Comparison of ENCODE assay signal across 21 cellular contexts in genomic region chr3:183502237-183502636, GRCh38. TPM values are rescaled to one million over a fixed set of nuclear protein-coding genes. Genes with fewer than 3 reads are reported as not detected.
DNase-seq lines count a peak whose midpoint lies in the region; ATAC-seq, FAIRE-seq and TF ChIP-seq lines count a peak whose summit lies in the region.
"Had no signal": no experiment of that assay in that cellular context is flagged by ENCODE, and none has a peak within 500 bp of the region (broad histone marks: within the 10 kb centered on the region; RNA-seq: fewer than 3 reads in every experiment).

No MANE protein-coding gene starts in this region.

- no peak overlapping the region for H3K27ac ChIP-seq in endodermal cell (ENCODE audit: low read depth, low read length)
- H3K27ac ChIP-seq in hepatocyte: no peak overlapping the region
- H3K27ac ChIP-seq: Peyer's patch had no signal

- CTCF ChIA-PET in activated CD4-positive, alpha-beta memory T cell treated with anti-CD3 and anti-CD28 coated beads for 36 hours (lab: Charles Lee): interaction anchor here (0.6 to 0.9 kb wide), 3 partner anchors 15 to 265 kb away, joined by 3 to 4 read pairs (median 3); no protein-coding TSS in a partner anchor
- CTCF ChIA-PET in activated CD4-positive, alpha-beta memory T cell treated with anti-CD3 and anti-CD28 coated beads, Interleukin-2, amount 10 ng/mL, durations not matched to agents 7 days and 5 days (lab: Charles Lee): no interaction called here

- H3K27me3 ChIP-seq in endodermal cell (ENCODE audit: control insufficient read depth, insufficient read depth, low read length, poor library complexity, severe bottlenecking): no peaks in the 10 kb centered on the region
- no peaks in the 10 kb centered on the region for H3K27me3 ChIP-seq in hepatocyte
- H3K27me3 ChIP-seq: BE2C, Peyer's patch had no signal

- TF ChIP-seq CTCF in endodermal cell (conservative IDR thresholded peaks at IDR 0.05) (no peak), hepatocyte (IDR thresholded peaks at IDR 0.05; ENCODE audit: poor library complexity) (no peak)

- peak; percentile 44 for DNase-seq in activated CD4-positive, alpha-beta memory T cell treated with anti-CD3 and anti-CD28 coated beads for 36 hours
- no peak for DNase-seq in activated CD4-positive, alpha-beta memory T cell treated with anti-CD3 and anti-CD28 coated beads, Interleukin-2, amount 10 ng/mL, durations not matched to agents 7 days and 5 days
- no peak for DNase-seq in stimulated activated naive CD8-positive, alpha-beta T cell treated with anti-CD3 and anti-CD28 coated beads, Interleukin-15, Interleukin-2, amounts not matched to agents 100 U/mL and 50 U/mL, for 24 hours
- DNase-seq in endodermal cell (peak; percentile 13), hepatocyte (ENCODE audit: low spot score) (no peak), H54 (ENCODE audit: insufficient read length, low spot score) (no peak), MV-4-11 (lab: John Stamatoyannopoulos, UW) (no peak)
- DNase-seq: Calu3; CD4-positive, alpha-beta memory T cell; HFFc6; KBM-7; NCI-H187; NCI-H2107; NCI-H510A; NCI-H748 treated with DMSO at 0.1 percent for 48 hours; NK-92 treated with Interleukin-12 subunit alpha and Interleukin-12 subunit beta, amount 100 ng/mL, for 24 hours had no signal

- H3K79me2 ChIP-seq in hepatocyte: no peaks in the 10 kb centered on the region

- H3K36me3 Mint-ChIP-seq in activated CD4-positive, alpha-beta memory T cell treated with anti-CD3 and anti-CD28 coated beads for 36 hours: peaks cover 64% of the 10 kb centered on the region
- peaks cover 64% of the 10 kb centered on the region for H3K36me3 Mint-ChIP-seq in activated CD4-positive, alpha-beta memory T cell treated with anti-CD3 and anti-CD28 coated beads, Interleukin-2, amount 10 ng/mL, durations not matched to agents 7 days and 5 days (ENCODE audit: low read depth)
- peaks cover 76% of the 10 kb centered on the region for H3K36me3 Mint-ChIP-seq in stimulated activated naive CD8-positive, alpha-beta T cell treated with anti-CD3 and anti-CD28 coated beads, Interleukin-15, Interleukin-2, amounts not matched to agents 100 ng/mL and 50 ng/mL, for 24 hours (ENCODE audit: low read depth)
- H3K36me3 Mint-ChIP-seq in endodermal cell (ENCODE audit: low read depth): no peaks in the 10 kb centered on the region

- no peak for TF ChIP-seq POLR2A in H54 (IDR thresholded peaks at IDR 0.05; ENCODE audit: low read depth, low read length)

- WGBS in endodermal cell (ENCODE audit: insufficient coverage in 1 of 2, insufficient read length in 1 of 2), 2 experiments: 94 to 100% methylated on average over 4 of the region's 4 CpGs
- 94% methylated on average over 4 of the region's 4 CpGs for WGBS in hepatocyte (ENCODE audit: low lambda C conversion rate, missing lambda C conversion rate)

- H3K36me3 ChIP-seq in endodermal cell (ENCODE audit: control insufficient read depth, insufficient read depth, low read length): no peaks in the 10 kb centered on the region
- H3K36me3 ChIP-seq in hepatocyte (replicated peaks; ENCODE audit: insufficient read depth, low read depth): no peaks in the 10 kb centered on the region
- H3K36me3 ChIP-seq: BE2C, Peyer's patch had no signal

- peaks cover 9% of the 10 kb centered on the region for H3K4me1 Mint-ChIP-seq in activated CD4-positive, alpha-beta memory T cell treated with anti-CD3 and anti-CD28 coated beads for 36 hours (ENCODE audit: low read depth)
- peaks cover 6% of the 10 kb centered on the region for H3K4me1 Mint-ChIP-seq in activated CD4-positive, alpha-beta memory T cell treated with anti-CD3 and anti-CD28 coated beads, Interleukin-2, amount 10 ng/mL, durations not matched to agents 7 days and 5 days
- peaks cover 5% of the 10 kb centered on the region for H3K4me1 Mint-ChIP-seq in stimulated activated naive CD8-positive, alpha-beta T cell treated with anti-CD3 and anti-CD28 coated beads, Interleukin-15, Interleukin-2, amounts not matched to agents 100 ng/mL and 50 ng/mL, for 24 hours (ENCODE audit: low read depth)
- H3K4me1 Mint-ChIP-seq in endodermal cell: no peaks in the 10 kb centered on the region

- peak overlapping the region; percentile 1 for H3K27ac Mint-ChIP-seq in activated CD4-positive, alpha-beta memory T cell treated with anti-CD3 and anti-CD28 coated beads for 36 hours
- H3K27ac Mint-ChIP-seq in activated CD4-positive, alpha-beta memory T cell treated with anti-CD3 and anti-CD28 coated beads, Interleukin-2, amount 10 ng/mL, durations not matched to agents 7 days and 5 days: no peak overlapping the region
- peak overlapping the region; percentile 37 for H3K27ac Mint-ChIP-seq in stimulated activated naive CD8-positive, alpha-beta T cell treated with anti-CD3 and anti-CD28 coated beads, Interleukin-15, Interleukin-2, amounts not matched to agents 100 ng/mL and 50 ng/mL, for 24 hours
- no peak overlapping the region for H3K27ac Mint-ChIP-seq in endodermal cell
- H3K27ac Mint-ChIP-seq: HFFc6 had no signal

- no peak overlapping the region for H3K4me3 Mint-ChIP-seq in activated CD4-positive, alpha-beta memory T cell treated with anti-CD3 and anti-CD28 coated beads for 36 hours
- H3K4me3 Mint-ChIP-seq in activated CD4-positive, alpha-beta memory T cell treated with anti-CD3 and anti-CD28 coated beads, Interleukin-2, amount 10 ng/mL, durations not matched to agents 7 days and 5 days: no peak overlapping the region
- H3K4me3 Mint-ChIP-seq in stimulated activated naive CD8-positive, alpha-beta T cell treated with anti-CD3 and anti-CD28 coated beads, Interleukin-15, Interleukin-2, amounts not matched to agents 100 ng/mL and 50 ng/mL, for 24 hours: no peak overlapping the region
- no peak overlapping the region for H3K4me3 Mint-ChIP-seq in endodermal cell
- H3K4me3 Mint-ChIP-seq: CD4-positive, alpha-beta memory T cell; HFFc6 had no signal

- H3K9me3 Mint-ChIP-seq in activated CD4-positive, alpha-beta memory T cell treated with anti-CD3 and anti-CD28 coated beads for 36 hours: peaks cover 5% of the 10 kb centered on the region
- H3K9me3 Mint-ChIP-seq in activated CD4-positive, alpha-beta memory T cell treated with anti-CD3 and anti-CD28 coated beads, Interleukin-2, amount 10 ng/mL, durations not matched to agents 7 days and 5 days: peaks cover 4% of the 10 kb centered on the region
- H3K9me3 Mint-ChIP-seq in stimulated activated naive CD8-positive, alpha-beta T cell treated with anti-CD3 and anti-CD28 coated beads, Interleukin-15, Interleukin-2, amounts not matched to agents 100 ng/mL and 50 ng/mL, for 24 hours: peaks cover 8% of the 10 kb centered on the region
- peaks cover 4% of the 10 kb centered on the region for H3K9me3 Mint-ChIP-seq in endodermal cell
- H3K9me3 Mint-ChIP-seq: HFFc6 had no signal

- no peak overlapping the region for H2AFZ ChIP-seq in hepatocyte

- FAIRE-seq in H54 (lab: Jason Lieb, UNC): no peak

- H3K27me3 Mint-ChIP-seq in activated CD4-positive, alpha-beta memory T cell treated with anti-CD3 and anti-CD28 coated beads for 36 hours: no peaks in the 10 kb centered on the region
- H3K27me3 Mint-ChIP-seq in activated CD4-positive, alpha-beta memory T cell treated with anti-CD3 and anti-CD28 coated beads, Interleukin-2, amount 10 ng/mL, durations not matched to agents 7 days and 5 days: no peaks in the 10 kb centered on the region
- H3K27me3 Mint-ChIP-seq in stimulated activated naive CD8-positive, alpha-beta T cell treated with anti-CD3 and anti-CD28 coated beads, Interleukin-15, Interleukin-2, amounts not matched to agents 100 ng/mL and 50 ng/mL, for 24 hours: no peaks in the 10 kb centered on the region
- no peaks in the 10 kb centered on the region for H3K27me3 Mint-ChIP-seq in endodermal cell (ENCODE audit: insufficient read depth)
- H3K27me3 Mint-ChIP-seq: CD4-positive, alpha-beta memory T cell had no signal

- H3K4me3 ChIP-seq in endodermal cell (ENCODE audit: low read length) (no peak overlapping the region), hepatocyte (no peak overlapping the region)
- H3K4me3 ChIP-seq: Peyer's patch had no signal

- no peak overlapping the region for H3K9ac ChIP-seq in endodermal cell (ENCODE audit: extremely low read depth, low read length, poor library complexity, severe bottlenecking)

- H4K20me1 ChIP-seq in hepatocyte (ENCODE audit: insufficient read depth, poor library complexity, severe bottlenecking): no peaks in the 10 kb centered on the region

- H3K9me3 ChIP-seq in endodermal cell (ENCODE audit: control insufficient read depth, low read length): peaks cover 19% of the 10 kb centered on the region
- no peaks in the 10 kb centered on the region for H3K9me3 ChIP-seq in hepatocyte (ENCODE audit: low read depth)
- H3K9me3 ChIP-seq: BE2C, Peyer's patch had no signal

- ATAC-seq in stimulated activated naive CD8-positive, alpha-beta T cell treated with anti-CD3 and anti-CD28 coated beads, Interleukin-15, Interleukin-2, amounts not matched to agents 100 U/mL and 50 U/mL, for 24 hours: no peak

- POLR2A ChIA-PET in activated CD4-positive, alpha-beta memory T cell treated with anti-CD3 and anti-CD28 coated beads for 36 hours (lab: Charles Lee): no interaction called here
- POLR2A ChIA-PET in activated CD4-positive, alpha-beta memory T cell treated with anti-CD3 and anti-CD28 coated beads, Interleukin-2, amount 10 ng/mL, durations not matched to agents 7 days and 5 days (lab: Charles Lee): no interaction called here

- intact Hi-C loops in activated CD4-positive, alpha-beta memory T cell treated with anti-CD3 and anti-CD28 coated beads for 36 hours (cut with micrococcal nuclease): no loop called here

- H3K4me1 ChIP-seq in endodermal cell (ENCODE audit: control insufficient read depth, insufficient read depth, low read length) (no peaks in the 10 kb centered on the region), hepatocyte (ENCODE audit: insufficient read depth) (no peaks in the 10 kb centered on the region)
- H3K4me1 ChIP-seq: BE2C, Peyer's patch had no signal

- H3K4me2 ChIP-seq in hepatocyte: no peak overlapping the region

- no peaks in the 10 kb centered on the region for H3K9me2 ChIP-seq in hepatocyte (replicated peaks; ENCODE audit: insufficient read depth)

RNA-seq across cellular contexts. Expression of gene KLHL6, which starts 53.3 kb away (rescaled TPM):
- 10 to 100 TPM; 63.5 to 65.2 TPM for total RNA-seq in activated CD4-positive, alpha-beta memory T cell treated with anti-CD3 and anti-CD28 coated beads for 36 hours
- total RNA-seq in activated CD4-positive, alpha-beta memory T cell treated with anti-CD3 and anti-CD28 coated beads, Interleukin-2, amount 10 ng/mL, durations not matched to agents 7 days and 5 days: 10 to 100 TPM; 47.1 to 48.6 TPM
- total RNA-seq in endodermal cell (under 1 TPM; 0.33 to 0.40 TPM), hepatocyte (0.16 and 0.17 TPM in 2 replicates)
- 0.36 TPM for polyA plus RNA-seq in endodermal cell (2013, experiment 1 of 2)
- 0.58 TPM for polyA plus RNA-seq in endodermal cell (2013, experiment 2 of 2)
- polyA plus RNA-seq in hepatocyte: 0.04 TPM in 1 of 2 replicates, not detected in the other
- total RNA-seq: A172, Calu3, H4, HFFc6 had no signal

Comparison
In these comparisons a context has a peak if more than half of its experiments do, and no peak if none do; other contexts are left out.
1. DNase-seq: peak in activated CD4-positive, alpha-beta memory T cell treated with anti-CD3 and anti-CD28 coated beads for 36 hours (single experiment) and endodermal cell (single experiment); none in activated CD4-positive, alpha-beta memory T cell treated with anti-CD3 and anti-CD28 coated beads, Interleukin-2, amount 10 ng/mL, durations not matched to agents 7 days and 5 days (single experiment), stimulated activated naive CD8-positive, alpha-beta T cell treated with anti-CD3 and anti-CD28 coated beads, Interleukin-15, Interleukin-2, amounts not matched to agents 100 U/mL and 50 U/mL, for 24 hours (single experiment), hepatocyte (single experiment), H54 (single experiment) and MV-4-11 (single experiment).
2. H3K27ac Mint-ChIP-seq: peak in activated CD4-positive, alpha-beta memory T cell treated with anti-CD3 and anti-CD28 coated beads for 36 hours (single experiment) and stimulated activated naive CD8-positive, alpha-beta T cell treated with anti-CD3 and anti-CD28 coated beads, Interleukin-15, Interleukin-2, amounts not matched to agents 100 ng/mL and 50 ng/mL, for 24 hours (single experiment); none in activated CD4-positive, alpha-beta memory T cell treated with anti-CD3 and anti-CD28 coated beads, Interleukin-2, amount 10 ng/mL, durations not matched to agents 7 days and 5 days (single experiment) and endodermal cell (single experiment).
3. RNA of gene KLHL6, which starts 53.3 kb away (total RNA-seq): 63.5 to 65.2 TPM in activated CD4-positive, alpha-beta memory T cell treated with anti-CD3 and anti-CD28 coated beads for 36 hours and 47.1 to 48.6 TPM in activated CD4-positive, alpha-beta memory T cell treated with anti-CD3 and anti-CD28 coated beads, Interleukin-2, amount 10 ng/mL, durations not matched to agents 7 days and 5 days; 0.33 to 0.40 TPM in endodermal cell and 0.16 to 0.17 TPM in hepatocyte; every median in the first group is over 10 times any median in the second.